1 cellular context compared by ENCODE assay signal in the genomic region with DNA sequence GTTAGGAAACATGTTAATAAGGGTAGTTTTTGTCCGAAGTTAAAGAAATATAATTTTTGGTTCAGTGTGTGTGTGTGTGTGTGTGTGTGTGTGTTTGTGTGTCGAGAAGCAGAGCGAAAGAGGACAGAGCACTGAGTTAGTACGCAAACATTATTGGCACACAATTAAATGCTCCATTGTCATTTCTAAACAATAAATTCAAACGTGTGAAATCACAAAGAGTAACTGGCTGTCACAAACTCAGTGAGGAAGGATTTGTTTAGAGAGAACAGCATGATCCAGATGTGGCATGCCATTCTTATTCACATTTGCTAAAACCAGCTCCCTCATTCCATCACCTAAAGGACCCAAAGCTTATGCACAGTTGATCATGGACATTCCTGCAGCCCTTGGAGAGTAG.
TF ChIP-seq lines count a peak whose summit lies in the region.

No MANE protein-coding gene starts in this region.

TF ChIP-seq in H1, 55 proteins besides CTCF, POLR2A, EP300 and RAD21 (continued from another document):
- TF ChIP-seq, protein P1, sequence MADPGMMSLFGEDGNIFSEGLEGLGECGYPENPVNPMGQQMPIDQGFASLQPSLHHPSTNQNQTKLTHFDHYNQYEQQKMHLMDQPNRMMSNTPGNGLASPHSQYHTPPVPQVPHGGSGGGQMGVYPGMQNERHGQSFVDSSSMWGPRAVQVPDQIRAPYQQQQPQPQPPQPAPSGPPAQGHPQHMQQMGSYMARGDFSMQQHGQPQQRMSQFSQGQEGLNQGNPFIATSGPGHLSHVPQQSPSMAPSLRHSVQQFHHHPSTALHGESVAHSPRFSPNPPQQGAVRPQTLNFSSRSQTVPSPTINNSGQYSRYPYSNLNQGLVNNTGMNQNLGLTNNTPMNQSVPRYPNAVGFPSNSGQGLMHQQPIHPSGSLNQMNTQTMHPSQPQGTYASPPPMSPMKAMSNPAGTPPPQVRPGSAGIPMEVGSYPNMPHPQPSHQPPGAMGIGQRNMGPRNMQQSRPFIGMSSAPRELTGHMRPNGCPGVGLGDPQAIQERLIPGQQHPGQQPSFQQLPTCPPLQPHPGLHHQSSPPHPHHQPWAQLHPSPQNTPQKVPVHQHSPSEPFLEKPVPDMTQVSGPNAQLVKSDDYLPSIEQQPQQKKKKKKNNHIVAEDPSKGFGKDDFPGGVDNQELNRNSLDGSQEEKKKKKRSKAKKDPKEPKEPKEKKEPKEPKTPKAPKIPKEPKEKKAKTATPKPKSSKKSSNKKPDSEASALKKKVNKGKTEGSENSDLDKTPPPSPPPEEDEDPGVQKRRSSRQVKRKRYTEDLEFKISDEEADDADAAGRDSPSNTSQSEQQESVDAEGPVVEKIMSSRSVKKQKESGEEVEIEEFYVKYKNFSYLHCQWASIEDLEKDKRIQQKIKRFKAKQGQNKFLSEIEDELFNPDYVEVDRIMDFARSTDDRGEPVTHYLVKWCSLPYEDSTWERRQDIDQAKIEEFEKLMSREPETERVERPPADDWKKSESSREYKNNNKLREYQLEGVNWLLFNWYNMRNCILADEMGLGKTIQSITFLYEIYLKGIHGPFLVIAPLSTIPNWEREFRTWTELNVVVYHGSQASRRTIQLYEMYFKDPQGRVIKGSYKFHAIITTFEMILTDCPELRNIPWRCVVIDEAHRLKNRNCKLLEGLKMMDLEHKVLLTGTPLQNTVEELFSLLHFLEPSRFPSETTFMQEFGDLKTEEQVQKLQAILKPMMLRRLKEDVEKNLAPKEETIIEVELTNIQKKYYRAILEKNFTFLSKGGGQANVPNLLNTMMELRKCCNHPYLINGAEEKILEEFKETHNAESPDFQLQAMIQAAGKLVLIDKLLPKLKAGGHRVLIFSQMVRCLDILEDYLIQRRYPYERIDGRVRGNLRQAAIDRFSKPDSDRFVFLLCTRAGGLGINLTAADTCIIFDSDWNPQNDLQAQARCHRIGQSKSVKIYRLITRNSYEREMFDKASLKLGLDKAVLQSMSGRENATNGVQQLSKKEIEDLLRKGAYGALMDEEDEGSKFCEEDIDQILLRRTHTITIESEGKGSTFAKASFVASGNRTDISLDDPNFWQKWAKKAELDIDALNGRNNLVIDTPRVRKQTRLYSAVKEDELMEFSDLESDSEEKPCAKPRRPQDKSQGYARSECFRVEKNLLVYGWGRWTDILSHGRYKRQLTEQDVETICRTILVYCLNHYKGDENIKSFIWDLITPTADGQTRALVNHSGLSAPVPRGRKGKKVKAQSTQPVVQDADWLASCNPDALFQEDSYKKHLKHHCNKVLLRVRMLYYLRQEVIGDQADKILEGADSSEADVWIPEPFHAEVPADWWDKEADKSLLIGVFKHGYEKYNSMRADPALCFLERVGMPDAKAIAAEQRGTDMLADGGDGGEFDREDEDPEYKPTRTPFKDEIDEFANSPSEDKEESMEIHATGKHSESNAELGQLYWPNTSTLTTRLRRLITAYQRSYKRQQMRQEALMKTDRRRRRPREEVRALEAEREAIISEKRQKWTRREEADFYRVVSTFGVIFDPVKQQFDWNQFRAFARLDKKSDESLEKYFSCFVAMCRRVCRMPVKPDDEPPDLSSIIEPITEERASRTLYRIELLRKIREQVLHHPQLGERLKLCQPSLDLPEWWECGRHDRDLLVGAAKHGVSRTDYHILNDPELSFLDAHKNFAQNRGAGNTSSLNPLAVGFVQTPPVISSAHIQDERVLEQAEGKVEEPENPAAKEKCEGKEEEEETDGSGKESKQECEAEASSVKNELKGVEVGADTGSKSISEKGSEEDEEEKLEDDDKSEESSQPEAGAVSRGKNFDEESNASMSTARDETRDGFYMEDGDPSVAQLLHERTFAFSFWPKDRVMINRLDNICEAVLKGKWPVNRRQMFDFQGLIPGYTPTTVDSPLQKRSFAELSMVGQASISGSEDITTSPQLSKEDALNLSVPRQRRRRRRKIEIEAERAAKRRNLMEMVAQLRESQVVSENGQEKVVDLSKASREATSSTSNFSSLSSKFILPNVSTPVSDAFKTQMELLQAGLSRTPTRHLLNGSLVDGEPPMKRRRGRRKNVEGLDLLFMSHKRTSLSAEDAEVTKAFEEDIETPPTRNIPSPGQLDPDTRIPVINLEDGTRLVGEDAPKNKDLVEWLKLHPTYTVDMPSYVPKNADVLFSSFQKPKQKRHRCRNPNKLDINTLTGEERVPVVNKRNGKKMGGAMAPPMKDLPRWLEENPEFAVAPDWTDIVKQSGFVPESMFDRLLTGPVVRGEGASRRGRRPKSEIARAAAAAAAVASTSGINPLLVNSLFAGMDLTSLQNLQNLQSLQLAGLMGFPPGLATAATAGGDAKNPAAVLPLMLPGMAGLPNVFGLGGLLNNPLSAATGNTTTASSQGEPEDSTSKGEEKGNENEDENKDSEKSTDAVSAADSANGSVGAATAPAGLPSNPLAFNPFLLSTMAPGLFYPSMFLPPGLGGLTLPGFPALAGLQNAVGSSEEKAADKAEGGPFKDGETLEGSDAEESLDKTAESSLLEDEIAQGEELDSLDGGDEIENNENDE (IDR thresholded peaks at IDR 0.05; ENCODE audit: insufficient replicate concordance, low read length), result no peak
